Comparison of ENCODE assay signal across 8 cellular contexts in genomic region chr1:225878282-225878681, GRCh38. TPM values are rescaled to one million over a fixed set of nuclear protein-coding genes. Genes with fewer than 3 reads are reported as not detected.
A peak's percentile ranks its signal among the peaks of the same experiment; 100 is the strongest.
DNase-seq lines count a peak whose midpoint lies in the region; ATAC-seq, FAIRE-seq and TF ChIP-seq lines count a peak whose summit lies in the region.
"Had no signal": no experiment of that assay in that cellular context is flagged by ENCODE, and none has a peak within 500 bp of the region (broad histone marks: within the 10 kb centered on the region; RNA-seq: fewer than 3 reads in every experiment).

No MANE protein-coding gene starts in this region.

- H3K36me3 ChIP-seq in Panc1 (ENCODE audit: control insufficient read depth, insufficient read depth, low read length) (no peaks in the 10 kb centered on the region; the same call in 1 of the 2 replicates), small intestine (ENCODE audit: control insufficient read depth in 2 of 2, insufficient read depth in 2 of 2, low read length in 2 of 2) (no peaks in the 10 kb centered on the region), MG63 (peaks cover 20% of the 10 kb centered on the region)

- H3K27ac ChIP-seq in Panc1 (ENCODE audit: low read length) = peak overlapping the region; percentile 14; the same call in 1 of the 2 replicates
- H3K27ac ChIP-seq in right cardiac atrium (ENCODE audit: low read length) = peak overlapping the region; percentile 27
- peak overlapping the region in 1 of 2 donors; percentile 90 for H3K27ac ChIP-seq in small intestine (ENCODE audit: low read depth in 1 of 2, low read length in 1 of 2)

- H3K27ac Mint-ChIP-seq in Calu3 (ENCODE audit: unreplicated experiment) = peak overlapping the region; percentile 85
- H3K27ac Mint-ChIP-seq in activated CD4-positive, alpha-beta T cell treated with anti-CD3 and anti-CD28 coated beads, Interleukin-2, amount 10 ng/mL, durations not matched to agents 24 days and 14 days = no peak overlapping the region

- no peak for ATAC-seq in Panc1
- no peak for ATAC-seq in right cardiac atrium

- H3K9me3 ChIP-seq in Panc1 (ENCODE audit: control insufficient read depth, insufficient read depth, low read depth, low read length) (no peaks in the 10 kb centered on the region), right cardiac atrium (ENCODE audit: control insufficient read depth, low read length) (no peaks in the 10 kb centered on the region), small intestine (ENCODE audit: control insufficient read depth, low read depth) (no peaks in the 10 kb centered on the region), MG63 (no peaks in the 10 kb centered on the region)

- no peak for DNase-seq in Calu3
- DNase-seq in Panc1 (ENCODE audit: low read depth, low spot score) = no peak
- no peak for DNase-seq in right cardiac atrium
- DNase-seq in small intestine = peak; percentile 18
- DNase-seq in MG63 = no peak
- DNase-seq in activated gamma-delta T cell treated with Interleukin-2 at 50 U/mL for 16 hours = no peak
- DNase-seq in activated CD4-positive, alpha-beta T cell treated with anti-CD3 and anti-CD28 coated beads, Interleukin-2, amount 10 ng/mL, durations not matched to agents 24 days and 14 days = no peak

- peak overlapping the region; percentile 67 for H3K4me3 Mint-ChIP-seq in Calu3 (ENCODE audit: low read depth, unreplicated experiment)
- no peak overlapping the region for H3K4me3 Mint-ChIP-seq in activated CD4-positive, alpha-beta T cell treated with anti-CD3 and anti-CD28 coated beads, Interleukin-2, amount 10 ng/mL, durations not matched to agents 24 days and 14 days

- H3K4me3 ChIP-seq in Panc1 (ENCODE audit: low read depth in 2 of 2, low read length in 2 of 2) (no peak overlapping the region), right cardiac atrium (ENCODE audit: low read length) (no peak overlapping the region), small intestine (ENCODE audit: low read depth in 1 of 2, low read length in 2 of 2) (no peak overlapping the region), MG63 (no peak overlapping the region)

- no peaks in the 10 kb centered on the region for H3K27me3 Mint-ChIP-seq in Calu3 (ENCODE audit: unreplicated experiment)
- no peaks in the 10 kb centered on the region for H3K27me3 Mint-ChIP-seq in activated CD4-positive, alpha-beta T cell treated with anti-CD3 and anti-CD28 coated beads, Interleukin-2, amount 10 ng/mL, durations not matched to agents 24 days and 14 days

- H3K27me3 ChIP-seq in Panc1 (ENCODE audit: control insufficient read depth, insufficient read depth, low read length) (no peaks in the 10 kb centered on the region), right cardiac atrium (ENCODE audit: control insufficient read depth, insufficient read depth) (no peaks in the 10 kb centered on the region), small intestine (ENCODE audit: control insufficient read depth in 2 of 2, insufficient read depth in 2 of 2, low read length in 2 of 2) (no peaks in the 10 kb centered on the region), MG63 (no peaks in the 10 kb centered on the region)

- in situ Hi-C loops in Panc1 (cut with HindIII; ENCODE audit: low pct_unique_long_range_greater_than_20kb, low sequenced_read_pairs) = no loop called here

- POLR2A ChIA-PET in Panc1 (lab: Charles Lee) = no interaction called here

- H3K9me3 Mint-ChIP-seq in Calu3 (ENCODE audit: low read depth, unreplicated experiment) = no peaks in the 10 kb centered on the region
- no peaks in the 10 kb centered on the region for H3K9me3 Mint-ChIP-seq in activated CD4-positive, alpha-beta T cell treated with anti-CD3 and anti-CD28 coated beads, Interleukin-2, amount 10 ng/mL, durations not matched to agents 24 days and 14 days

- whole genome bisulfite sequencing in right cardiac atrium = 78% methylated on average over 4 of the region's 4 CpGs
- 47 to 67% (median 50%) methylated on average over 3 to 4 of the region's 4 CpGs for WGBS in small intestine, 3 donors

- BruUV-seq in Calu3 (replicated peaks; lab: Mats Ljungman, UMichigan) (no TSS peak), Panc1 (replicated peaks; lab: Mats Ljungman, UMichigan) (no TSS peak)

- H3K36me3 Mint-ChIP-seq in Calu3 (ENCODE audit: insufficient read depth, unreplicated experiment) = peaks cover 94% of the 10 kb centered on the region
- peaks cover 39% of the 10 kb centered on the region for H3K36me3 Mint-ChIP-seq in activated CD4-positive, alpha-beta T cell treated with anti-CD3 and anti-CD28 coated beads, Interleukin-2, amount 10 ng/mL, durations not matched to agents 24 days and 14 days (ENCODE audit: low read depth)

- intact Hi-C loops in Calu3 (cut with micrococcal nuclease; ENCODE audit: unreplicated experiment) (loop anchor here (10.0 kb wide), 1 partner anchor 187 kb away; the partner anchor contains the start of gene H3-3A), Panc1 (cut with micrococcal nuclease; ENCODE audit: unreplicated experiment) (no loop called here), right cardiac atrium (cut with DNase I) (no loop called here)
- intact Hi-C loops in activated CD4-positive, alpha-beta T cell treated with anti-CD3 and anti-CD28 coated beads, Interleukin-2, amount 10 ng/mL, durations not matched to agents 24 days and 14 days (cut with micrococcal nuclease) = no loop called here

- H3K4me1 ChIP-seq in Panc1 (ENCODE audit: control insufficient read depth, insufficient read depth, low read length) (peaks cover 36% of the 10 kb centered on the region), right cardiac atrium (ENCODE audit: control insufficient read depth, insufficient read depth, low read length) (peaks cover 28% of the 10 kb centered on the region), small intestine (ENCODE audit: control insufficient read depth in 2 of 2, insufficient read depth in 1 of 2, low read depth in 1 of 2, low read length in 1 of 2) (peaks cover 8 to 31% of the 10 kb centered on the region in 2 donors)

- no peak for FAIRE-seq in small intestine (lab: Jason Lieb, UNC)
- FAIRE-seq: urothelium cell line had no signal

- TF ChIP-seq CTCF in Calu3 (IDR thresholded peaks at IDR 0.05; ENCODE audit: unreplicated experiment) = no peak
- no peak for TF ChIP-seq CTCF in Panc1 (IDR thresholded peaks at IDR 0.05)

- CTCF ChIA-PET in Calu3 (lab: Charles Lee) = interaction anchor here (1.1 to 1.5 kb wide), 2 partner anchors 19 to 33 kb away, joined by 3 to 8 read pairs; no protein-coding TSS in a partner anchor
- CTCF ChIA-PET in Panc1 (lab: Charles Lee) = no interaction called here

- H3K4me1 Mint-ChIP-seq in Calu3 (ENCODE audit: low read depth, unreplicated experiment) = peaks cover 65% of the 10 kb centered on the region
- peaks cover 58% of the 10 kb centered on the region for H3K4me1 Mint-ChIP-seq in activated CD4-positive, alpha-beta T cell treated with anti-CD3 and anti-CD28 coated beads, Interleukin-2, amount 10 ng/mL, durations not matched to agents 24 days and 14 days

RNA-seq across cellular contexts. Expression of gene TMEM63A, which starts 3.9 kb away (rescaled TPM):
- 253 and 303 TPM in 2 replicates for total RNA-seq in Calu3 (2022)
- total RNA-seq in Panc1 (2021; ENCODE audit: unreplicated experiment) = 31.4 TPM
- 22.7 TPM for polyA plus RNA-seq in Panc1 (2012; ENCODE audit: insufficient read length)
- total RNA-seq in right cardiac atrium = 10 to 100 TPM; 32.6 to 44.4 (median 37.9) TPM
- polyA plus RNA-seq in right cardiac atrium = 29.3 TPM
- 10 to 100 TPM in 2 of 3 donors, 1 to 10 TPM in 1; 5.1 to 52.2 (median 17.9) TPM for polyA plus RNA-seq in small intestine
- total RNA-seq in MG63 (2014; rRNA removed; shearing (Covaris generic); ENCODE audit: low replicate concordance) = 1.3 and 5.5 TPM in 2 replicates
- total RNA-seq in activated CD4-positive, alpha-beta T cell treated with anti-CD3 and anti-CD28 coated beads, Interleukin-2, amount 10 ng/mL, durations not matched to agents 24 days and 14 days = 23.0 and 28.5 TPM in 2 replicates

RNA-seq across cellular contexts. Expression of gene LEFTY1, which starts 10.7 kb away (rescaled TPM):
- total RNA-seq in Calu3 (2022) (0.59 TPM in 1 of 2 replicates, not detected in the other), Panc1 (2021; ENCODE audit: unreplicated experiment) (not detected), right cardiac atrium (under 1 TPM; 0.24 to 0.54 (median 0.49) TPM)
- 0.29 TPM for polyA plus RNA-seq in Panc1 (2012; ENCODE audit: insufficient read length)
- polyA plus RNA-seq in right cardiac atrium (0.11 TPM), small intestine (under 1 TPM in 1 of 3 donors, not detected in 2; 0.19 TPM)
- not detected in 2 replicates for total RNA-seq in MG63 (2014; rRNA removed; shearing (Covaris generic); ENCODE audit: low replicate concordance)
- not detected in 2 replicates for total RNA-seq in activated CD4-positive, alpha-beta T cell treated with anti-CD3 and anti-CD28 coated beads, Interleukin-2, amount 10 ng/mL, durations not matched to agents 24 days and 14 days

RNA-seq across cellular contexts. Expression of gene PYCR2, which starts 45.8 kb away (rescaled TPM):
- total RNA-seq in Calu3 (2022) = 81.6 and 91.9 TPM in 2 replicates
- 74.4 TPM for total RNA-seq in Panc1 (2021; ENCODE audit: unreplicated experiment)
- 116 TPM for polyA plus RNA-seq in Panc1 (2012; ENCODE audit: insufficient read length)
- 10 to 100 TPM; 57.4 to 72.0 (median 62.3) TPM for total RNA-seq in right cardiac atrium
- 76.9 TPM for polyA plus RNA-seq in right cardiac atrium
- polyA plus RNA-seq in small intestine = 10 to 100 TPM; 31.9 to 68.0 (median 32.9) TPM
- 74.2 and 113 TPM in 2 replicates for total RNA-seq in MG63 (2014; rRNA removed; shearing (Covaris generic); ENCODE audit: low replicate concordance)
- 144 and 150 TPM in 2 replicates for total RNA-seq in activated CD4-positive, alpha-beta T cell treated with anti-CD3 and anti-CD28 coated beads, Interleukin-2, amount 10 ng/mL, durations not matched to agents 24 days and 14 days
